ENCODE assay signal across 25 cellular contexts in genomic region chr18:39795350-39795749, GRCh38.
DNase-seq lines count a peak whose midpoint lies in the region; ATAC-seq and TF ChIP-seq lines count a peak whose summit lies in the region.
"Had no signal": no experiment of that assay in that cellular context is flagged by ENCODE, and none has a peak within 500 bp of the region (broad histone marks: within the 10 kb centered on the region; RNA-seq: fewer than 3 reads in every experiment).

No MANE protein-coding gene starts in this region.

- H4K20me1 ChIP-seq in OCI-LY3 (ENCODE audit: insufficient read depth, low read length): no peaks in the 10 kb centered on the region

- H3K36me3 ChIP-seq in OCI-LY3 (replicated peaks; ENCODE audit: low read depth, low read length) (no peaks in the 10 kb centered on the region), parathyroid adenoma (ENCODE audit: control insufficient read depth, insufficient read depth, low read length) (no peaks in the 10 kb centered on the region)
- H3K36me3 ChIP-seq: neutrophil, prostate gland, WERI-Rb-1 had no signal

- H3K27me3 Mint-ChIP-seq in stimulated activated naive CD8-positive, alpha-beta T cell treated with anti-CD3 and anti-CD28 coated beads, Interleukin-15, amount 100 ng/mL, for 72 hours: peaks cover 7% of the 10 kb centered on the region
- H3K27me3 Mint-ChIP-seq: CD4-positive, alpha-beta T cell had no signal

- H3K4me2 ChIP-seq in OCI-LY3 (ENCODE audit: low read length): no peak overlapping the region
- no peak overlapping the region for H3K4me2 ChIP-seq in parathyroid adenoma (ENCODE audit: low read length)

- H3K9ac ChIP-seq in OCI-LY3 (ENCODE audit: low read length): no peak overlapping the region
- no peak overlapping the region for H3K9ac ChIP-seq in parathyroid adenoma

- H3K9me3 ChIP-seq in OCI-LY3 (ENCODE audit: insufficient read depth, low read length): no peaks in the 10 kb centered on the region
- H3K9me3 ChIP-seq in parathyroid adenoma (ENCODE audit: control insufficient read depth, low read length): no peaks in the 10 kb centered on the region
- H3K9me3 ChIP-seq: body of pancreas, neutrophil, prostate gland had no signal

- H3K27ac ChIP-seq in OCI-LY3 (ENCODE audit: low read length): no peak overlapping the region
- no peak overlapping the region for H3K27ac ChIP-seq in parathyroid adenoma
- H3K27ac ChIP-seq: body of pancreas, epithelial cell of prostate, neutrophil, prostate gland, WERI-Rb-1 had no signal

- peaks cover 3% of the 10 kb centered on the region for H3K4me1 ChIP-seq in OCI-LY3 (ENCODE audit: low read length)
- H3K4me1 ChIP-seq in parathyroid adenoma: peaks cover 3% of the 10 kb centered on the region
- H3K4me1 ChIP-seq: body of pancreas, prostate gland had no signal

- H3K27me3 ChIP-seq in OCI-LY3 (ENCODE audit: low read depth, low read length): no peaks in the 10 kb centered on the region
- no peaks in the 10 kb centered on the region for H3K27me3 ChIP-seq in parathyroid adenoma (ENCODE audit: control insufficient read depth, insufficient read depth, low read length)
- H3K27me3 ChIP-seq: body of pancreas, neutrophil had no signal

- H3K4me3 ChIP-seq in OCI-LY3 (ENCODE audit: low read length): no peak overlapping the region
- no peak overlapping the region for H3K4me3 ChIP-seq in epithelial cell of proximal tubule (ENCODE audit: low read depth, low read length)
- H3K4me3 ChIP-seq in parathyroid adenoma (ENCODE audit: low read depth, low read length): no peak overlapping the region
- H3K4me3 ChIP-seq: body of pancreas, prostate gland had no signal

- no peak for ATAC-seq in stimulated activated naive CD8-positive, alpha-beta T cell treated with anti-CD3 and anti-CD28 coated beads, Interleukin-15, amount 100 ng/mL, for 72 hours
- no peak for ATAC-seq in HG02938 (IDR thresholded peaks at IDR 0.05; ENCODE audit: unreplicated experiment)
- ATAC-seq: activated T-cell treated with anti-CD3 and anti-CD28 coated beads, Interleukin-2, amount 50 U/mL, for 4 hours; body of pancreas; left colon; sciatic nerve; stimulated activated effector memory CD8-positive, alpha-beta T cell treated with anti-CD3 and anti-CD28 coated beads, Interleukin-12 subunit alpha, Interleukin-12 subunit beta, amount 100 ng/mL, for 72 hours had no signal

- no peak overlapping the region for H3K27ac Mint-ChIP-seq in stimulated activated naive CD8-positive, alpha-beta T cell treated with anti-CD3 and anti-CD28 coated beads, Interleukin-15, amount 100 ng/mL, for 72 hours
- H3K27ac Mint-ChIP-seq: CD4-positive, alpha-beta T cell; stimulated activated effector memory CD8-positive, alpha-beta T cell treated with anti-CD3 and anti-CD28 coated beads, Interleukin-12 subunit alpha, Interleukin-12 subunit beta, amount 100 ng/mL, for 72 hours had no signal

- H3K79me2 ChIP-seq in OCI-LY3 (ENCODE audit: low read length) (no peaks in the 10 kb centered on the region), parathyroid adenoma (no peaks in the 10 kb centered on the region)

- no peak overlapping the region for H3K4me3 Mint-ChIP-seq in stimulated activated naive CD8-positive, alpha-beta T cell treated with anti-CD3 and anti-CD28 coated beads, Interleukin-15, amount 100 ng/mL, for 72 hours
- H3K4me3 Mint-ChIP-seq: activated T-cell treated with anti-CD3 and anti-CD28 coated beads, Interleukin-2, amount 50 U/mL, for 4 hours; CD4-positive, alpha-beta T cell; stimulated activated effector memory CD8-positive, alpha-beta T cell treated with anti-CD3 and anti-CD28 coated beads, Interleukin-12 subunit alpha, Interleukin-12 subunit beta, amount 100 ng/mL, for 72 hours had no signal

- TF ChIP-seq CTCF in OCI-LY3 (IDR thresholded peaks at IDR 0.05; ENCODE audit: low read depth, low read length) (no peak; the same call in 1 of the 2 replicates), epithelial cell of proximal tubule (conservative IDR thresholded peaks at IDR 0.05; ENCODE audit: low read depth, low read length) (peak; percentile 33), parathyroid adenoma (IDR thresholded peaks at IDR 0.05) (no peak)

- no peaks in the 10 kb centered on the region for H3K4me1 Mint-ChIP-seq in stimulated activated naive CD8-positive, alpha-beta T cell treated with anti-CD3 and anti-CD28 coated beads, Interleukin-15, amount 100 ng/mL, for 72 hours
- H3K4me1 Mint-ChIP-seq: stimulated activated effector memory CD8-positive, alpha-beta T cell treated with anti-CD3 and anti-CD28 coated beads, Interleukin-12 subunit alpha, Interleukin-12 subunit beta, amount 100 ng/mL, for 72 hours had no signal

- H2AFZ ChIP-seq in OCI-LY3 (ENCODE audit: low read depth, low read length) (0 out of 2 replicates have a peak overlapping the region, but pooled peaks have one; percentile 27), parathyroid adenoma (peak overlapping the region; percentile 45)

- H3K9me3 Mint-ChIP-seq in stimulated activated naive CD8-positive, alpha-beta T cell treated with anti-CD3 and anti-CD28 coated beads, Interleukin-15, amount 100 ng/mL, for 72 hours: peaks cover 3 to 7% of the 10 kb centered on the region in 2 donors
- H3K9me3 Mint-ChIP-seq: CD4-positive, alpha-beta T cell had no signal

- peak; percentile 6 for DNase-seq in DMS53 (lab: John Stamatoyannopoulos, UW)
- DNase-seq in DMS53 treated with DMSO at 0.1 percent for 48 hours (lab: John Stamatoyannopoulos, UW; ENCODE audit: unreplicated experiment): no peak
- no peak for DNase-seq in epithelial cell of proximal tubule (ENCODE audit: low read depth)
- DNase-seq in stimulated activated naive CD8-positive, alpha-beta T cell treated with anti-CD3 and anti-CD28 coated beads, Interleukin-15, amount 100 ng/mL, for 72 hours: no peak
- DNase-seq in kidney glomerular epithelial cell (lab: John Stamatoyannopoulos, UW): no peak
- DNase-seq: activated CD4-positive, alpha-beta T cell treated with anti-CD3 and anti-CD28 coated beads, Interleukin-2, amount 50 U/mL, for 1 hour; activated T-cell treated with anti-CD3 and anti-CD28 coated beads, Interleukin-2, amount 50 U/mL, for 4 hours; AML-193; body of pancreas; CD4-positive, alpha-beta T cell; foreskin fibroblast; left colon; NCI-H1417; NCI-H2107; NCI-H774; stimulated activated CD4-positive, alpha-beta T cell treated with anti-CD3 and anti-CD28 coated beads, Interleukin-4, amount 100 ng/mL, for 24 hours; WERI-Rb-1 had no signal
